ENCODE assay signal across 1 cellular context in the genomic region with DNA sequence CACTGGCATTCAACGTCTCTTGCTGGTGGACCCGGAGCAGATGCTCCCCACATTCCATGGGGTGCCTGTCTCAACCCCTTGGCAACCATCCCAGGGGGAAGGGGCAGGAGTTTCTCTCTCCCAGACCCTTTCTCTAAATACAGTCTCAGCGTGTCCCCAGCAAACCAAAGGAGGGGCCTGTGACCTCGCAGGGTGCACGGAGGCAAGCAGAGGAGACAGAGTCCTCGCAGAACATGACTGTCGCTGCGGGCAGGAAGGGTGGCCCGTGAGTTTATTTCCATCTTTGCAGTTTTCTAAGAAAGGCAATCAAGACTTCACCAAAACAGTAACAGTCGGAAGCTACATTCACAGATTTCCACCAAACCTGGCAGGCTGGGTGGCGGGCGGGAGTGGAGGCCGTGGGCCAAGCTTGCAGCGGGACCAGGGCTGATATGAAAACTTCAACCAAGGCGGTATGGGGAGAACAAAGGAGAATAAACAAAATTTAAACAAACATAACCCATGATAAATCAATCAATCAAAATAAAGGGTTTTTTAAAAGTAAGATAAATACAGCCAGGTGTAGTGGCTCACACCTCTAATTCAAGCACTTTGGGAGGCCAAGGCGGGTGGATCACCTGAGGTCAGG.
TF ChIP-seq lines count a peak whose summit lies in the region.

No MANE protein-coding gene starts in this region.

TF ChIP-seq in HepG2, 621 proteins besides CTCF, POLR2A, EP300 and RAD21:
- TF ChIP-seq PLRG1 (conservative IDR thresholded peaks at IDR 0.05): no peak
- TF ChIP-seq, protein P1, sequence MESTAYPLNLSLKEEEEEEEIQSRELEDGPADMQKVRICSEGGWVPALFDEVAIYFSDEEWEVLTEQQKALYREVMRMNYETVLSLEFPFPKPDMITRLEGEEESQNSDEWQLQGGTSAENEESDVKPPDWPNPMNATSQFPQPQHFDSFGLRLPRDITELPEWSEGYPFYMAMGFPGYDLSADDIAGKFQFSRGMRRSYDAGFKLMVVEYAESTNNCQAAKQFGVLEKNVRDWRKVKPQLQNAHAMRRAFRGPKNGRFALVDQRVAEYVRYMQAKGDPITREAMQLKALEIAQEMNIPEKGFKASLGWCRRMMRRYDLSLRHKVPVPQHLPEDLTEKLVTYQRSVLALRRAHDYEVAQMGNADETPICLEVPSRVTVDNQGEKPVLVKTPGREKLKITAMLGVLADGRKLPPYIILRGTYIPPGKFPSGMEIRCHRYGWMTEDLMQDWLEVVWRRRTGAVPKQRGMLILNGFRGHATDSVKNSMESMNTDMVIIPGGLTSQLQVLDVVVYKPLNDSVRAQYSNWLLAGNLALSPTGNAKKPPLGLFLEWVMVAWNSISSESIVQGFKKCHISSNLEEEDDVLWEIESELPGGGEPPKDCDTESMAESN (CRISPR knock-in tag; conservative IDR thresholded peaks at IDR 0.05): no peak
- no peak for TF ChIP-seq RFXAP (CRISPR knock-in tag; IDR thresholded peaks at IDR 0.05; ENCODE audit: borderline replicate concordance)
- no peak for TF ChIP-seq MBD4 (IDR thresholded peaks at IDR 0.05; ENCODE audit: borderline replicate concordance, low read length)
- no peak for TF ChIP-seq SMAD1 (CRISPR knock-in tag; IDR thresholded peaks at IDR 0.05; ENCODE audit: borderline replicate concordance, low read depth)
- TF ChIP-seq ZNF589 (CRISPR knock-in tag; conservative IDR thresholded peaks at IDR 0.05): no peak
- no peak for TF ChIP-seq SRY (CRISPR knock-in tag; IDR thresholded peaks at IDR 0.05)
- TF ChIP-seq PHF20 (CRISPR knock-in tag; IDR thresholded peaks at IDR 0.05): no peak
- no peak for TF ChIP-seq GATA4 (IDR thresholded peaks at IDR 0.05; ENCODE audit: borderline replicate concordance, low read depth)
- TF ChIP-seq SATB2 (CRISPR knock-in tag; IDR thresholded peaks at IDR 0.05): no peak
- TF ChIP-seq MED1 (CRISPR knock-in tag; IDR thresholded peaks at IDR 0.05): no peak
- TF ChIP-seq, protein P2, sequence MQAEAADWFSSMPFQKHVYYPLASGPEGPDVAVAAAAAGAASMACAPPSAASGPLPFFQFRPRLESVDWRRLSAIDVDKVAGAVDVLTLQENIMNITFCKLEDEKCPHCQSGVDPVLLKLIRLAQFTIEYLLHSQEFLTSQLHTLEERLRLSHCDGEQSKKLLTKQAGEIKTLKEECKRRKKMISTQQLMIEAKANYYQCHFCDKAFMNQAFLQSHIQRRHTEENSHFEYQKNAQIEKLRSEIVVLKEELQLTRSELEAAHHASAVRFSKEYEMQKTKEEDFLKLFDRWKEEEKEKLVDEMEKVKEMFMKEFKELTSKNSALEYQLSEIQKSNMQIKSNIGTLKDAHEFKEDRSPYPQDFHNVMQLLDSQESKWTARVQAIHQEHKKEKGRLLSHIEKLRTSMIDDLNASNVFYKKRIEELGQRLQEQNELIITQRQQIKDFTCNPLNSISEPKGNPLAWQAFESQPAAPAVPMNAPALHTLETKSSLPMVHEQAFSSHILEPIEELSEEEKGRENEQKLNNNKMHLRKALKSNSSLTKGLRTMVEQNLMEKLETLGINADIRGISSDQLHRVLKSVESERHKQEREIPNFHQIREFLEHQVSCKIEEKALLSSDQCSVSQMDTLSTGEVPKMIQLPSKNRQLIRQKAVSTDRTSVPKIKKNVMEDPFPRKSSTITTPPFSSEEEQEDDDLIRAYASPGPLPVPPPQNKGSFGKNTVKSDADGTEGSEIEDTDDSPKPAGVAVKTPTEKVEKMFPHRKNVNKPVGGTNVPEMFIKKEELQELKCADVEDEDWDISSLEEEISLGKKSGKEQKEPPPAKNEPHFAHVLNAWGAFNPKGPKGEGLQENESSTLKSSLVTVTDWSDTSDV (CRISPR knock-in tag; IDR thresholded peaks at IDR 0.05): no peak
- TF ChIP-seq, protein P3, sequence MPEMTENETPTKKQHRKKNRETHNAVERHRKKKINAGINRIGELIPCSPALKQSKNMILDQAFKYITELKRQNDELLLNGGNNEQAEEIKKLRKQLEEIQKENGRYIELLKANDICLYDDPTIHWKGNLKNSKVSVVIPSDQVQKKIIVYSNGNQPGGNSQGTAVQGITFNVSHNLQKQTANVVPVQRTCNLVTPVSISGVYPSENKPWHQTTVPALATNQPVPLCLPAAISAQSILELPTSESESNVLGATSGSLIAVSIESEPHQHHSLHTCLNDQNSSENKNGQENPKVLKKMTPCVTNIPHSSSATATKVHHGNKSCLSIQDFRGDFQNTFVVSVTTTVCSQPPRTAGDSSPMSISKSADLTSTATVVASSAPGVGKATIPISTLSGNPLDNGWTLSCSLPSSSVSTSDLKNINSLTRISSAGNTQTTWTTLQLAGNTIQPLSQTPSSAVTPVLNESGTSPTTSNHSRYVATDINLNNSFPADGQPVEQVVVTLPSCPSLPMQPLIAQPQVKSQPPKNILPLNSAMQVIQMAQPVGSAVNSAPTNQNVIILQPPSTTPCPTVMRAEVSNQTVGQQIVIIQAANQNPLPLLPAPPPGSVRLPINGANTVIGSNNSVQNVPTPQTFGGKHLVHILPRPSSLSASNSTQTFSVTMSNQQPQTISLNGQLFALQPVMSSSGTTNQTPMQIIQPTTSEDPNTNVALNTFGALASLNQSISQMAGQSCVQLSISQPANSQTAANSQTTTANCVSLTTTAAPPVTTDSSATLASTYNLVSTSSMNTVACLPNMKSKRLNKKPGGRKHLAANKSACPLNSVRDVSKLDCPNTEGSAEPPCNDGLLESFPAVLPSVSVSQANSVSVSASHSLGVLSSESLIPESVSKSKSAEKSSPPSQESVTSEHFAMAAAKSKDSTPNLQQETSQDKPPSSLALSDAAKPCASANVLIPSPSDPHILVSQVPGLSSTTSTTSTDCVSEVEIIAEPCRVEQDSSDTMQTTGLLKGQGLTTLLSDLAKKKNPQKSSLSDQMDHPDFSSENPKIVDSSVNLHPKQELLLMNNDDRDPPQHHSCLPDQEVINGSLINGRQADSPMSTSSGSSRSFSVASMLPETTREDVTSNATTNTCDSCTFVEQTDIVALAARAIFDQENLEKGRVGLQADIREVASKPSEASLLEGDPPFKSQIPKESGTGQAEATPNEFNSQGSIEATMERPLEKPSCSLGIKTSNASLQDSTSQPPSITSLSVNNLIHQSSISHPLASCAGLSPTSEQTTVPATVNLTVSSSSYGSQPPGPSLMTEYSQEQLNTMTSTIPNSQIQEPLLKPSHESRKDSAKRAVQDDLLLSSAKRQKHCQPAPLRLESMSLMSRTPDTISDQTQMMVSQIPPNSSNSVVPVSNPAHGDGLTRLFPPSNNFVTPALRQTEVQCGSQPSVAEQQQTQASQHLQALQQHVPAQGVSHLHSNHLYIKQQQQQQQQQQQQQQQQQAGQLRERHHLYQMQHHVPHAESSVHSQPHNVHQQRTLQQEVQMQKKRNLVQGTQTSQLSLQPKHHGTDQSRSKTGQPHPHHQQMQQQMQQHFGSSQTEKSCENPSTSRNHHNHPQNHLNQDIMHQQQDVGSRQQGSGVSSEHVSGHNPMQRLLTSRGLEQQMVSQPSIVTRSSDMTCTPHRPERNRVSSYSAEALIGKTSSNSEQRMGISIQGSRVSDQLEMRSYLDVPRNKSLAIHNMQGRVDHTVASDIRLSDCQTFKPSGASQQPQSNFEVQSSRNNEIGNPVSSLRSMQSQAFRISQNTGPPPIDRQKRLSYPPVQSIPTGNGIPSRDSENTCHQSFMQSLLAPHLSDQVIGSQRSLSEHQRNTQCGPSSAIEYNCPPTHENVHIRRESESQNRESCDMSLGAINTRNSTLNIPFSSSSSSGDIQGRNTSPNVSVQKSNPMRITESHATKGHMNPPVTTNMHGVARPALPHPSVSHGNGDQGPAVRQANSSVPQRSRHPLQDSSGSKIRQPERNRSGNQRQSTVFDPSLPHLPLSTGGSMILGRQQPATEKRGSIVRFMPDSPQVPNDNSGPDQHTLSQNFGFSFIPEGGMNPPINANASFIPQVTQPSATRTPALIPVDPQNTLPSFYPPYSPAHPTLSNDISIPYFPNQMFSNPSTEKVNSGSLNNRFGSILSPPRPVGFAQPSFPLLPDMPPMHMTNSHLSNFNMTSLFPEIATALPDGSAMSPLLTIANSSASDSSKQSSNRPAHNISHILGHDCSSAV (CRISPR knock-in tag; IDR thresholded peaks at IDR 0.05; ENCODE audit: borderline replicate concordance): no peak
- no peak for TF ChIP-seq KAT7 (CRISPR knock-in tag; IDR thresholded peaks at IDR 0.05; ENCODE audit: borderline replicate concordance)
- no peak for TF ChIP-seq ZNF496 (CRISPR knock-in tag; IDR thresholded peaks at IDR 0.05; ENCODE audit: insufficient replicate concordance)
